ENCODE assay signal across 11 cellular contexts in the genomic region with DNA sequence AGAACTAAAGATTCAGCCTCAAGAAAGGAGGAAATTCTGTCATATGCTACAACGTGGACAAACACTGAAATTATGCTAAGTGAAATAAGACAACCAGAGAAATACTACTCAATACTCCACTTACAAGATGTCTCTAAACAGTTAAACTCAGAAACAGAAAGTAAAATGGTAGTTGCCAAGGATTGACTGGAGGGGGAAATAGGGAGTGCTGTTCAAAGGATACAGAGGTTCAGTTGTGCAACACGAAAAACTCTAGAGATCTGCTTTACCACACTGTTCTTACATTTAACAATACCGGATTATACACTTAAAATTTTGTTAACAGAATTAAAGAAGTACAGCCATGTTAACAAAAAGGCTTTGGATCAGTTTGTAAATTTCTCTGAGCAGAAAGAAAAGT. TPM values are rescaled to one million over a fixed set of nuclear protein-coding genes. Genes with fewer than 3 reads are reported as not detected.
DNase-seq lines count a peak whose midpoint lies in the region; TF ChIP-seq lines count a peak whose summit lies in the region.
"Had no signal": no experiment of that assay in that cellular context is flagged by ENCODE, and none has a peak within 500 bp of the region (broad histone marks: within the 10 kb centered on the region; RNA-seq: fewer than 3 reads in every experiment).

No MANE protein-coding gene starts in this region.

- peak; percentile 11 for TF ChIP-seq CTCF in CD14-positive monocyte (IDR thresholded peaks at IDR 0.05)
- peak in 1 of 2 donors; percentile 4 for TF ChIP-seq CTCF in mammary epithelial cell (conservative IDR thresholded peaks at IDR 0.05 in 1 of 2, IDR thresholded peaks at IDR 0.05 in 1 of 2; ENCODE audit: extremely low read depth in 1 of 2, insufficient read depth in 1 of 2, low read depth in 1 of 2, low read length in 2 of 2)
- TF ChIP-seq CTCF in GM13977 (IDR thresholded peaks at IDR 0.05; ENCODE audit: extremely low read depth, insufficient read depth, missing control alignments), result no peak

- 31% methylated on average over 3 of the region's 3 CpGs for WGBS in mammary epithelial cell (ENCODE audit: low coverage, missing lambda C conversion rate)

- BruUV-seq in mammary epithelial cell (replicated peaks; lab: Mats Ljungman, UMichigan), result no TSS peak

- no peak overlapping the region for H2AFZ ChIP-seq in mammary epithelial cell (ENCODE audit: low read depth, low read length)

- H3K4me1 ChIP-seq in mammary epithelial cell (ENCODE audit: insufficient read depth, low read length), result no peaks in the 10 kb centered on the region

- no peak for DNase-seq in CD14-positive monocyte (ENCODE audit: low spot score)
- peak; percentile 15 for DNase-seq in KBM-7
- peak; percentile 3 for DNase-seq in mammary epithelial cell
- DNase-seq in myocyte (ENCODE audit: low read depth), result peak; percentile 12
- no peak for DNase-seq in stimulated activated CD4-positive, alpha-beta T cell treated with anti-CD3 and anti-CD28 coated beads, Interleukin-15, amount 100 ng/mL, for 24 hours
- DNase-seq in activated CD8-positive, alpha-beta memory T cell treated with anti-CD3 and anti-CD28 coated beads, Interleukin-2, amount 50 U/mL, for 4 hours, result no peak
- DNase-seq in COLO668 (lab: John Stamatoyannopoulos, UW; ENCODE audit: unreplicated experiment), result no peak
- no peak for DNase-seq in GM13977 (ENCODE audit: low spot score)
- DNase-seq: H9, NCI-H2171 had no signal

- intact Hi-C loops in CD14-positive monocyte (cut with micrococcal nuclease), result no loop called here
- intact Hi-C loops in mammary epithelial cell (cut with micrococcal nuclease), result no loop called here

- no peaks in the 10 kb centered on the region for H3K27me3 ChIP-seq in mammary epithelial cell (ENCODE audit: insufficient read depth, low read length)

- peak overlapping the region in 1 of 2 donors; percentile 58 for H3K4me3 Mint-ChIP-seq in CD14-positive monocyte
- H3K4me3 Mint-ChIP-seq: H9 had no signal

- peak overlapping the region in 2 of 7 donors; percentile 6 to 32 for H3K27ac Mint-ChIP-seq in CD14-positive monocyte
- H3K27ac Mint-ChIP-seq: H9 had no signal

- no peaks in the 10 kb centered on the region for H3K36me3 Mint-ChIP-seq in CD14-positive monocyte

- no peak overlapping the region for H3K4me2 ChIP-seq in mammary epithelial cell (ENCODE audit: insufficient read depth, low read depth, low read length)

- H3K9me3 ChIP-seq in mammary epithelial cell (replicated peaks; ENCODE audit: insufficient read depth, low read length), result no peaks in the 10 kb centered on the region

- dilution Hi-C loops in mammary epithelial cell (cut with HindIII; ENCODE audit: low sequenced_read_pairs), result no loop called here

- in situ Hi-C loops in KBM-7 (cut with MboI; ENCODE audit: low pct_unique_long_range_greater_than_20kb, low sequenced_read_pairs), result no loop called here
- in situ Hi-C loops in mammary epithelial cell (cut with MboI; ENCODE audit: low sequenced_read_pairs in 2 of 2), result no loop called here
- in situ Hi-C loops in GM13977 (cut with MboI; ENCODE audit: low pct_unique_long_range_greater_than_20kb, low sequenced_read_pairs, unreplicated experiment), result no loop called here

- no peak overlapping the region for H3K4me3 ChIP-seq in mammary epithelial cell (replicated peaks in 1 of 3; ENCODE audit: insufficient read depth in 1 of 3, low read depth in 2 of 3, low read length in 3 of 3)

- H3K27me3 Mint-ChIP-seq in CD14-positive monocyte (ENCODE audit: low read depth in 3 of 3), result no peaks in the 10 kb centered on the region

- H3K9me3 Mint-ChIP-seq in CD14-positive monocyte, result peaks cover 0 to 3% (median 0%) of the 10 kb centered on the region in 7 donors
- H3K9me3 Mint-ChIP-seq: H9 had no signal

- no peak overlapping the region for H3K27ac ChIP-seq in mammary epithelial cell (ENCODE audit: insufficient read depth, low read depth, low read length)
- H3K27ac ChIP-seq: HL-60 had no signal

- peaks cover 14% of the 10 kb centered on the region for H3K4me1 Mint-ChIP-seq in CD14-positive monocyte
- H3K4me1 Mint-ChIP-seq: H9 had no signal

- no peak overlapping the region for H3K9ac ChIP-seq in mammary epithelial cell (ENCODE audit: insufficient read depth, low read length)

- peaks cover 2% of the 10 kb centered on the region for H3K36me3 ChIP-seq in mammary epithelial cell (ENCODE audit: insufficient read depth, low read length)

- H3K79me2 ChIP-seq in mammary epithelial cell (ENCODE audit: insufficient read depth, low read length), result no peaks in the 10 kb centered on the region

- H4K20me1 ChIP-seq in mammary epithelial cell (ENCODE audit: insufficient read depth, low read length), result no peaks in the 10 kb centered on the region

- CTCF ChIA-PET in mammary epithelial cell (lab: Charles Lee; ENCODE audit: low non-redundant PET), result no interaction called here

RNA-seq across cellular contexts. Expression of gene C2orf15, which starts 39.8 kb away (rescaled TPM):
- polyA plus RNA-seq in CD14-positive monocyte (under 1 TPM; 0.11 to 0.29 TPM), mammary epithelial cell (0.82 TPM)
- total RNA-seq in mammary epithelial cell (1 to 10 TPM; 1.1 to 2.0 TPM), myocyte (0.78 TPM in 1 of 2 replicates, not detected in the other)
- polyA minus RNA-seq in mammary epithelial cell, result 17.1 TPM
- 0.21 TPM for polyA plus RNA-seq in myocyte (2012)

RNA-seq across cellular contexts. Expression of gene TSGA10, which starts 53.0 kb away (rescaled TPM):
- 1 to 10 TPM in 1 of 2 donors, under 1 TPM in 1; 0.32 to 2.2 TPM for polyA plus RNA-seq in CD14-positive monocyte
- 1 to 10 TPM; 5.7 to 6.0 TPM for total RNA-seq in mammary epithelial cell
- 1.3 TPM for polyA plus RNA-seq in mammary epithelial cell
- polyA minus RNA-seq in mammary epithelial cell, result 1.4 TPM
- 2.4 and 5.9 TPM in 2 replicates for total RNA-seq in myocyte
- 2.5 TPM for polyA plus RNA-seq in myocyte (2012)

RNA-seq across cellular contexts. Expression of gene LIPT1, which starts 53.1 kb away (rescaled TPM):
- polyA plus RNA-seq in CD14-positive monocyte, result 1 to 10 TPM; 6.1 to 8.2 TPM
- 1 to 10 TPM; 3.7 to 4.4 TPM for total RNA-seq in mammary epithelial cell
- 2.9 TPM for polyA plus RNA-seq in mammary epithelial cell
- not detected for polyA minus RNA-seq in mammary epithelial cell
- total RNA-seq in myocyte, result 5.0 and 5.9 TPM in 2 replicates
- 4.2 TPM for polyA plus RNA-seq in myocyte (2012)

Comparison
In these comparisons a context has a peak if more than half of its experiments do, and no peak if none do; other contexts are left out.
1. DNase-seq: peak in KBM-7 (single experiment), mammary epithelial cell (single experiment) and myocyte (single experiment); none in CD14-positive monocyte (single experiment), stimulated activated CD4-positive, alpha-beta T cell treated with anti-CD3 and anti-CD28 coated beads, Interleukin-15, amount 100 ng/mL, for 24 hours (single experiment), activated CD8-positive, alpha-beta memory T cell treated with anti-CD3 and anti-CD28 coated beads, Interleukin-2, amount 50 U/mL, for 4 hours (single experiment), COLO668 (single experiment) and GM13977 (single experiment).